1 cellular context compared by ENCODE assay signal in the genomic region with DNA sequence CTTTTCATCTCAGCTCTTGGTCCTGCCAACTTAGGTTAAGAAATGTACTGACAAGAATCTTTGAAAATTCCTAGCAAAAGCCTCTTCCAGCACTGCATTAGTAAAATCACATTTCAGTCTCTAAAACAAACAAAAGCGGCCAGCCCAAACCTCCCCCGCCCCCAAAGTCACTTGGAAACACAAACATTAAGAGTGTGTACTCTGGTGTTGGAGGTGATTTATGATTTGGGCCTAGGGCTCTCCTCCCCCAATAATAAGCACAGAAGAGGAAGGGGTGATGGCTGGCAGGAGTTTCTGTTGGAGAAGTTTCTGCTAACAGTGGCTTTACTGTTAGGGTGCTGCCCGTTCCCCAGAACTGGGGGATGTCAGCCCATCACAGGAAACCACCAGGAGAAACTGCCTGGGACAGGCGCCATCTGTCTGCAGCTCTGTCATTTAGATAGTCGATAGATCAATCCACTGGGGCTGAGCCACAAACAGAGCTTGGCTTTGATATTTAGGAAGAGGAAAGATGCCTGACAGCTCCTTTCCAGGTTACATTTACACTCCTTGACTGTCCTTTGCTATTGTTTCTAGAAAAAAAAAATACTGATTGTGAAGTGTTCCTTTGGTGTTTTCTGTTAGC.
TF ChIP-seq lines count a peak whose summit lies in the region.

No MANE protein-coding gene starts in this region.

TF ChIP-seq in HEK293T, 16 proteins besides CTCF, POLR2A, EP300 and RAD21:
- TF ChIP-seq, protein P1, sequence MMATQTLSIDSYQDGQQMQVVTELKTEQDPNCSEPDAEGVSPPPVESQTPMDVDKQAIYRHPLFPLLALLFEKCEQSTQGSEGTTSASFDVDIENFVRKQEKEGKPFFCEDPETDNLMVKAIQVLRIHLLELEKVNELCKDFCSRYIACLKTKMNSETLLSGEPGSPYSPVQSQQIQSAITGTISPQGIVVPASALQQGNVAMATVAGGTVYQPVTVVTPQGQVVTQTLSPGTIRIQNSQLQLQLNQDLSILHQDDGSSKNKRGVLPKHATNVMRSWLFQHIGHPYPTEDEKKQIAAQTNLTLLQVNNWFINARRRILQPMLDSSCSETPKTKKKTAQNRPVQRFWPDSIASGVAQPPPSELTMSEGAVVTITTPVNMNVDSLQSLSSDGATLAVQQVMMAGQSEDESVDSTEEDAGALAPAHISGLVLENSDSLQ (IDR thresholded peaks at IDR 0.05) = peak; percentile 77
- no peak for TF ChIP-seq ARNT (IDR thresholded peaks at IDR 0.05)
